In the genomic region with DNA sequence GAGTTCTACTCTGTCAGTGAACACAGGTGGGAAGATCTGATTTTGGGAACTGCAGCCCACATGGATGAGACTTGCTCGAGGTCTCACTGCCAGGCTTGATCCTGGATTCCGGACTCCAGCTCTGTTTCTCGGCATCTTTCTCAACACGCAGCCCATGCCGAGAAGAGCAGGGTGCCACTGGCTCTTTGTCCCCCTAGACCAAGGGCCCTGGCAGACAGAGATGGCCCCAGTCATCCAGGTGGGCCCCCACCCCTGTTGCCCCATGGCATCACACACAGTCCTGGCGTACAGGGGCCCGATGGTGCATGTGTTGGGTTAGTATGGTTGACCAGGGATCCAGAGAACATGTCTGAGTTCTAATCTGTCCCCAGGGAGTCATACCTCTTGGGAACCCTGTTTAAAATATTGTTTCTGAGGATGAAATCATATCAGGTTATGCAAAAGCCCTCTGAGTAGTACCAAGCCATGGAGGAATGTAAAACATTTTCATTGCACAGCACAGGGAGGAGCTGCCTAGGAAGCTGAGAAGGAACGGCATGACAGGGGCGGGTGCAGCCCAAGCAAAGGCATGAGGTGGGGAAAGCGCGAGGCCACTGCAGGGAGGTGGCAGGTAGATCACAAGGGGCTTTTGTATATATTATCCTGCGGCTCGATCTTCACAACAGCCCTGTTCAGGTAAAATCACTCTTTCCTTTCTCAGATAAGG, we compare ENCODE assay signal across 1 cellular context.
TF ChIP-seq lines count a peak whose summit lies in the region.

No MANE protein-coding gene starts in this region.

TF ChIP-seq in K562, 482 proteins besides CTCF, POLR2A, EP300 and RAD21 (continued from another document):
- TF ChIP-seq, protein P1, sequence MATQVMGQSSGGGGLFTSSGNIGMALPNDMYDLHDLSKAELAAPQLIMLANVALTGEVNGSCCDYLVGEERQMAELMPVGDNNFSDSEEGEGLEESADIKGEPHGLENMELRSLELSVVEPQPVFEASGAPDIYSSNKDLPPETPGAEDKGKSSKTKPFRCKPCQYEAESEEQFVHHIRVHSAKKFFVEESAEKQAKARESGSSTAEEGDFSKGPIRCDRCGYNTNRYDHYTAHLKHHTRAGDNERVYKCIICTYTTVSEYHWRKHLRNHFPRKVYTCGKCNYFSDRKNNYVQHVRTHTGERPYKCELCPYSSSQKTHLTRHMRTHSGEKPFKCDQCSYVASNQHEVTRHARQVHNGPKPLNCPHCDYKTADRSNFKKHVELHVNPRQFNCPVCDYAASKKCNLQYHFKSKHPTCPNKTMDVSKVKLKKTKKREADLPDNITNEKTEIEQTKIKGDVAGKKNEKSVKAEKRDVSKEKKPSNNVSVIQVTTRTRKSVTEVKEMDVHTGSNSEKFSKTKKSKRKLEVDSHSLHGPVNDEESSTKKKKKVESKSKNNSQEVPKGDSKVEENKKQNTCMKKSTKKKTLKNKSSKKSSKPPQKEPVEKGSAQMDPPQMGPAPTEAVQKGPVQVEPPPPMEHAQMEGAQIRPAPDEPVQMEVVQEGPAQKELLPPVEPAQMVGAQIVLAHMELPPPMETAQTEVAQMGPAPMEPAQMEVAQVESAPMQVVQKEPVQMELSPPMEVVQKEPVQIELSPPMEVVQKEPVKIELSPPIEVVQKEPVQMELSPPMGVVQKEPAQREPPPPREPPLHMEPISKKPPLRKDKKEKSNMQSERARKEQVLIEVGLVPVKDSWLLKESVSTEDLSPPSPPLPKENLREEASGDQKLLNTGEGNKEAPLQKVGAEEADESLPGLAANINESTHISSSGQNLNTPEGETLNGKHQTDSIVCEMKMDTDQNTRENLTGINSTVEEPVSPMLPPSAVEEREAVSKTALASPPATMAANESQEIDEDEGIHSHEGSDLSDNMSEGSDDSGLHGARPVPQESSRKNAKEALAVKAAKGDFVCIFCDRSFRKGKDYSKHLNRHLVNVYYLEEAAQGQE (CRISPR knock-in tag; IDR thresholded peaks at IDR 0.05; ENCODE audit: low read depth) = no peak
